ENCODE assay signal across 1 cellular context in genomic region chr3:57464801-57465200, GRCh38.
TF ChIP-seq lines count a peak whose summit lies in the region.

No MANE protein-coding gene starts in this region.

TF ChIP-seq in A549, 52 proteins besides CTCF, POLR2A, EP300 and RAD21 (continued from another document):
- TF ChIP-seq HMGXB4 (CRISPR knock-in tag; IDR thresholded peaks at IDR 0.05; ENCODE audit: borderline replicate concordance) (no peak), ZNF302 (CRISPR knock-in tag; IDR thresholded peaks at IDR 0.05) (no peak), PHF8 (IDR thresholded peaks at IDR 0.05; ENCODE audit: borderline replicate concordance, low read depth) (no peak), JUNB (IDR thresholded peaks at IDR 0.05) (no peak), MAX (IDR thresholded peaks at IDR 0.05) (no peak), ESRRA (IDR thresholded peaks at IDR 0.05; ENCODE audit: borderline replicate concordance, low read length) (no peak), HOXB5 (CRISPR knock-in tag; IDR thresholded peaks at IDR 0.05) (no peak), HOXA7 (CRISPR knock-in tag; IDR thresholded peaks at IDR 0.05) (no peak), ATOH8 (CRISPR knock-in tag; IDR thresholded peaks at IDR 0.05; ENCODE audit: low read depth) (no peak)
TF ChIP-seq in A549: peak in this region for 0.
